In the genomic region with DNA sequence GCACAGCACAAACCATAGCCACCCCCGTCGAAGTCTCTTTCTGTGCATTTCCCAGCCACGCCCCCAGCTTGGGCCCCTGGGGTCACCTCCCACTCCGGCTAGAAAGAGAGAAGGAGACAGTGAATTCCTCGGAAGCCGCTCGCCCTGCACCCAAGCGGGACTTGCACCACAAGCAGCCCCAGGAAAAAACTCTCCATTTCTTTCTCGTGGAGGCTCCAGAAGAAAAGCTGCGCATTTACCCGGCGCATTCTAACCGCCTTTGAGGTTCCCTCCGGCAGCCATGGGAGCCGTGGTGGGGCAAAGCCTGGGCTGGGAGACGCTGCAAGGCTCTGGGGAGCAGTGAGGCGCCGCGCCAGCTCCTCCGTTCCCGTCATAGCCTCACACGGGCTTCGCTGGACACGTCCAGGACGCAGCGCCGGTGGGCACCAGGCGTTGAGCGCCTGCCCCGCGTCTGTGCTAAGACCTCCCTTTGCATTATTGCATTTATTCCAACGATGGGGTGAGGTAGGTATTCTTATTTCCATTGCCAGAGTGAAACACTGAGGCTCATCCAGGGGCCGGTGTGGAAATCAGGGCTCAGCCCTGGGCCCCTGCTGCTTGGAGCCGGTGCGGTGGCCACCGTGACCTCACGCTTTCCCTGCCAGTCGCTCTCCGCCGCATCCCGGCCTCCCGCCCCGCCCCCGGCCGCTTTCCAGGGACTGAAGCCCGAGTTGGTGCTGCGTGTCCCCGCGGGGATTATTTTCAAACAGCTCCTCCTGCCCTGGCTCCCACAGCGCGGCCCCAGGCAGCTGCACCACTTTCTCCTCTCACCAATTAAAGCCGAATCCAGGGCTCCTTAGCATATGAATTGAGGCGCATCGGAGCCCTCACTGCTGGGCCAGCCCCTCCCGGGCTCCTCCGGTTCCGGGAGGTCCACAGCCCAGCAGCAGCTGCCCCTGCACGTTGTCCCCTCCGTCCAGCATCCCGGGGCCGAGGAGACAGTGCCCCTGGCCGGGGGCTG, we compare ENCODE assay signal across 8 cellular contexts.
DNase-seq lines count a peak whose midpoint lies in the region; ATAC-seq and TF ChIP-seq lines count a peak whose summit lies in the region.

No MANE protein-coding gene starts in this region.

- H3K27ac ChIP-seq in SK-N-SH (ENCODE audit: low read depth in 2 of 2, low read length in 1 of 2): no peak overlapping the region
- no peak overlapping the region for H3K27ac ChIP-seq in foreskin keratinocyte
- H3K27ac ChIP-seq in vagina: no peak overlapping the region

- no peak overlapping the region for H3K9ac ChIP-seq in SK-N-SH

- no peak for TF ChIP-seq EP300 in SK-N-SH (IDR thresholded peaks at IDR 0.05; ENCODE audit: borderline replicate concordance in 1 of 2, low read depth in 1 of 2, low read length in 1 of 2)

- CTCF ChIA-PET in SK-N-SH (lab: Yijun Ruan, JAX): interaction anchor here (1.1 kb wide), 1 partner anchor 19 kb away, joined by 3 read pairs; no protein-coding TSS in a partner anchor

- no peaks in the 10 kb centered on the region for H3K79me2 ChIP-seq in SK-N-SH (ENCODE audit: insufficient read depth)

- no peaks in the 10 kb centered on the region for H3K9me2 ChIP-seq in SK-N-SH

- ATAC-seq in SK-N-SH treated with all-trans-retinoic acid at 6 μM for 48 hours (no peak), foreskin keratinocyte (peak; percentile 45), HG03460 (IDR thresholded peaks at IDR 0.05; ENCODE audit: unreplicated experiment) (no peak), HG02938 (IDR thresholded peaks at IDR 0.05; ENCODE audit: unreplicated experiment) (no peak)

- TF ChIP-seq CTCF in SK-N-SH (IDR thresholded peaks at IDR 0.05) (no peak), foreskin keratinocyte (conservative IDR thresholded peaks at IDR 0.05) (no peak), vagina (IDR thresholded peaks at IDR 0.05) (no peak)

- H4K20me1 ChIP-seq in SK-N-SH (ENCODE audit: insufficient read depth): no peaks in the 10 kb centered on the region

- DNase-seq in SK-N-SH: peak; percentile 76
- no peak for DNase-seq in foreskin keratinocyte
- DNase-seq in mucosa of gallbladder (ENCODE audit: low spot score): peak; percentile 35
- no peak for DNase-seq in vagina (ENCODE audit: extremely low spot score in 2 of 2)
- no peak for DNase-seq in A172 (ENCODE audit: low spot score)

- H3F3A ChIP-seq in SK-N-SH (replicated peaks; ENCODE audit: insufficient read depth): no peaks in the 10 kb centered on the region

- H3K9me3 ChIP-seq in SK-N-SH (no peaks in the 10 kb centered on the region), vagina (no peaks in the 10 kb centered on the region)

- no peak overlapping the region for H2AFZ ChIP-seq in SK-N-SH (ENCODE audit: low read depth)

- POLR2A ChIA-PET in SK-N-SH (lab: Yijun Ruan, JAX): no interaction called here

- TF ChIP-seq RAD21 in SK-N-SH (IDR thresholded peaks at IDR 0.05; ENCODE audit: low read length): no peak

- H3K27me3 ChIP-seq in SK-N-SH (ENCODE audit: insufficient read depth) (no peaks in the 10 kb centered on the region), foreskin keratinocyte (peaks cover 33% of the 10 kb centered on the region), vagina (no peaks in the 10 kb centered on the region)

- intact Hi-C loops in vagina (cut with DNase I): no loop called here

- H3K4me3 ChIP-seq in SK-N-SH (ENCODE audit: low read depth in 2 of 2, low read length in 1 of 2) (peak overlapping the region in 1 of 2 experiments; percentile 19; a peak in 1 of 4 replicates), vagina (peak overlapping the region; percentile 22 to 45)

- peaks cover 0 to 10% of the 10 kb centered on the region in 2 experiments; a peak in 1 of 4 replicates for H3K4me1 ChIP-seq in SK-N-SH (ENCODE audit: control insufficient read depth in 1 of 2, insufficient read depth in 2 of 2, low read depth in 1 of 2, low read length in 1 of 2)
- H3K4me1 ChIP-seq in foreskin keratinocyte: no peaks in the 10 kb centered on the region
- H3K4me1 ChIP-seq in vagina: peaks cover 12% of the 10 kb centered on the region

- H3K36me3 ChIP-seq in SK-N-SH (replicated peaks in 1 of 2; ENCODE audit: control insufficient read depth in 1 of 2, insufficient read depth in 2 of 2, low read length in 1 of 2) (no peaks in the 10 kb centered on the region), vagina (no peaks in the 10 kb centered on the region)

- H3K4me2 ChIP-seq in SK-N-SH: no peak overlapping the region

- no peak for TF ChIP-seq POLR2A in vagina (IDR thresholded peaks at IDR 0.05)

- 20% methylated on average over 42 of the region's 62 CpGs for WGBS in SK-N-SH (ENCODE audit: low lambda C conversion rate)

TF ChIP-seq in SK-N-SH, 30 proteins besides CTCF, POLR2A, EP300 and RAD21:
- no peak for TF ChIP-seq EZH2phosphoT487 (IDR thresholded peaks at IDR 0.05; ENCODE audit: borderline replicate concordance, low read depth)
- TF ChIP-seq MEF2A (IDR thresholded peaks at IDR 0.05; ENCODE audit: borderline replicate concordance, low read depth): no peak
- TF ChIP-seq, protein P1, sequence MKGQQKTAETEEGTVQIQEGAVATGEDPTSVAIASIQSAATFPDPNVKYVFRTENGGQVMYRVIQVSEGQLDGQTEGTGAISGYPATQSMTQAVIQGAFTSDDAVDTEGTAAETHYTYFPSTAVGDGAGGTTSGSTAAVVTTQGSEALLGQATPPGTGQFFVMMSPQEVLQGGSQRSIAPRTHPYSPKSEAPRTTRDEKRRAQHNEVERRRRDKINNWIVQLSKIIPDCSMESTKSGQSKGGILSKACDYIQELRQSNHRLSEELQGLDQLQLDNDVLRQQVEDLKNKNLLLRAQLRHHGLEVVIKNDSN (IDR thresholded peaks at IDR 0.05; ENCODE audit: borderline replicate concordance, low read depth): no peak
- no peak for TF ChIP-seq NRF1 (IDR thresholded peaks at IDR 0.05; ENCODE audit: low read depth, low read length)
- TF ChIP-seq FOSL2 (IDR thresholded peaks at IDR 0.05; ENCODE audit: borderline replicate concordance, low read depth): no peak
- no peak for TF ChIP-seq ELF1 (IDR thresholded peaks at IDR 0.05)
- TF ChIP-seq GABPA (IDR thresholded peaks at IDR 0.05; ENCODE audit: low read depth): no peak
- TF ChIP-seq, protein P2, sequence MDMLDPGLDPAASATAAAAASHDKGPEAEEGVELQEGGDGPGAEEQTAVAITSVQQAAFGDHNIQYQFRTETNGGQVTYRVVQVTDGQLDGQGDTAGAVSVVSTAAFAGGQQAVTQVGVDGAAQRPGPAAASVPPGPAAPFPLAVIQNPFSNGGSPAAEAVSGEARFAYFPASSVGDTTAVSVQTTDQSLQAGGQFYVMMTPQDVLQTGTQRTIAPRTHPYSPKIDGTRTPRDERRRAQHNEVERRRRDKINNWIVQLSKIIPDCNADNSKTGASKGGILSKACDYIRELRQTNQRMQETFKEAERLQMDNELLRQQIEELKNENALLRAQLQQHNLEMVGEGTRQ (IDR thresholded peaks at IDR 0.05; ENCODE audit: borderline replicate concordance, low read depth, low read length): no peak

TF ChIP-seq in SK-N-SH treated with all-trans-retinoic acid at 6 μM for 48 hours, 23 proteins besides CTCF, POLR2A, EP300 and RAD21 (continues in another document):
- no peak for TF ChIP-seq ZNF565 (CRISPR knock-in tag; conservative IDR thresholded peaks at IDR 0.05; ENCODE audit: low read depth)
- no peak for TF ChIP-seq TOX (CRISPR knock-in tag; IDR thresholded peaks at IDR 0.05; ENCODE audit: borderline replicate concordance)
- no peak for TF ChIP-seq GLIS3 (CRISPR knock-in tag; IDR thresholded peaks at IDR 0.05)
- no peak for TF ChIP-seq RARB (CRISPR knock-in tag; IDR thresholded peaks at IDR 0.05)
- TF ChIP-seq ZC3H10 (CRISPR knock-in tag; IDR thresholded peaks at IDR 0.05): no peak
- TF ChIP-seq ESRRG (CRISPR knock-in tag; IDR thresholded peaks at IDR 0.05): no peak
- TF ChIP-seq, protein P3, sequence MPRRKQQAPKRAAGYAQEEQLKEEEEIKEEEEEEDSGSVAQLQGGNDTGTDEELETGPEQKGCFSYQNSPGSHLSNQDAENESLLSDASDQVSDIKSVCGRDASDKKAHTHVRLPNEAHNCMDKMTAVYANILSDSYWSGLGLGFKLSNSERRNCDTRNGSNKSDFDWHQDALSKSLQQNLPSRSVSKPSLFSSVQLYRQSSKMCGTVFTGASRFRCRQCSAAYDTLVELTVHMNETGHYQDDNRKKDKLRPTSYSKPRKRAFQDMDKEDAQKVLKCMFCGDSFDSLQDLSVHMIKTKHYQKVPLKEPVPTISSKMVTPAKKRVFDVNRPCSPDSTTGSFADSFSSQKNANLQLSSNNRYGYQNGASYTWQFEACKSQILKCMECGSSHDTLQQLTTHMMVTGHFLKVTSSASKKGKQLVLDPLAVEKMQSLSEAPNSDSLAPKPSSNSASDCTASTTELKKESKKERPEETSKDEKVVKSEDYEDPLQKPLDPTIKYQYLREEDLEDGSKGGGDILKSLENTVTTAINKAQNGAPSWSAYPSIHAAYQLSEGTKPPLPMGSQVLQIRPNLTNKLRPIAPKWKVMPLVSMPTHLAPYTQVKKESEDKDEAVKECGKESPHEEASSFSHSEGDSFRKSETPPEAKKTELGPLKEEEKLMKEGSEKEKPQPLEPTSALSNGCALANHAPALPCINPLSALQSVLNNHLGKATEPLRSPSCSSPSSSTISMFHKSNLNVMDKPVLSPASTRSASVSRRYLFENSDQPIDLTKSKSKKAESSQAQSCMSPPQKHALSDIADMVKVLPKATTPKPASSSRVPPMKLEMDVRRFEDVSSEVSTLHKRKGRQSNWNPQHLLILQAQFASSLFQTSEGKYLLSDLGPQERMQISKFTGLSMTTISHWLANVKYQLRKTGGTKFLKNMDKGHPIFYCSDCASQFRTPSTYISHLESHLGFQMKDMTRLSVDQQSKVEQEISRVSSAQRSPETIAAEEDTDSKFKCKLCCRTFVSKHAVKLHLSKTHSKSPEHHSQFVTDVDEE (CRISPR knock-in tag; IDR thresholded peaks at IDR 0.05): no peak
- no peak for TF ChIP-seq ISL1 (CRISPR knock-in tag; IDR thresholded peaks at IDR 0.05)
- no peak for TF ChIP-seq ARNTL (CRISPR knock-in tag; IDR thresholded peaks at IDR 0.05; ENCODE audit: borderline replicate concordance, low read depth)
- TF ChIP-seq OSR1 (CRISPR knock-in tag; IDR thresholded peaks at IDR 0.05): no peak
- no peak for TF ChIP-seq ZNF8 (CRISPR knock-in tag; IDR thresholded peaks at IDR 0.05)
- TF ChIP-seq, protein P4, sequence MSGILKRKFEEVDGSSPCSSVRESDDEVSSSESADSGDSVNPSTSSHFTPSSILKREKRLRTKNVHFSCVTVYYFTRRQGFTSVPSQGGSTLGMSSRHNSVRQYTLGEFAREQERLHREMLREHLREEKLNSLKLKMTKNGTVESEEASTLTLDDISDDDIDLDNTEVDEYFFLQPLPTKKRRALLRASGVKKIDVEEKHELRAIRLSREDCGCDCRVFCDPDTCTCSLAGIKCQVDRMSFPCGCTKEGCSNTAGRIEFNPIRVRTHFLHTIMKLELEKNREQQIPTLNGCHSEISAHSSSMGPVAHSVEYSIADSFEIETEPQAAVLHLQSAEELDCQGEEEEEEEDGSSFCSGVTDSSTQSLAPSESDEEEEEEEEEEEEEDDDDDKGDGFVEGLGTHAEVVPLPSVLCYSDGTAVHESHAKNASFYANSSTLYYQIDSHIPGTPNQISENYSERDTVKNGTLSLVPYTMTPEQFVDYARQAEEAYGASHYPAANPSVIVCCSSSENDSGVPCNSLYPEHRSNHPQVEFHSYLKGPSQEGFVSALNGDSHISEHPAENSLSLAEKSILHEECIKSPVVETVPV (CRISPR knock-in tag; IDR thresholded peaks at IDR 0.05): no peak
- no peak for TF ChIP-seq ZFP3 (CRISPR knock-in tag; IDR thresholded peaks at IDR 0.05)

Comparison
In these comparisons a context has a peak if more than half of its experiments do, and no peak if none do; other contexts are left out.
1. DNase-seq: peak in SK-N-SH (single experiment) and mucosa of gallbladder (single experiment); none in foreskin keratinocyte (0 of 2), vagina (0 of 2) and A172 (single experiment).